ENCODE assay signal across 1 cellular context in genomic region chr5:57494104-57495098, GRCh38.
A peak's percentile ranks its signal among the peaks of the same experiment; 100 is the strongest.
TF ChIP-seq lines count a peak whose summit lies in the region.

No MANE protein-coding gene starts in this region.

TF ChIP-seq in K562, 482 proteins besides CTCF, POLR2A, EP300 and RAD21 (continued from another document and continues in another):
- TF ChIP-seq BCL6 (CRISPR knock-in tag; IDR thresholded peaks at IDR 0.05) (no peak), MLX (CRISPR knock-in tag; conservative IDR thresholded peaks at IDR 0.05) (no peak), TOE1 (IDR thresholded peaks at IDR 0.05; ENCODE audit: borderline replicate concordance) (no peak), TOE1 (CRISPR knock-in tag; IDR thresholded peaks at IDR 0.05; ENCODE audit: borderline replicate concordance, low read depth) (no peak), RFX7 (CRISPR knock-in tag; IDR thresholded peaks at IDR 0.05) (no peak), ZNF75A (CRISPR knock-in tag; IDR thresholded peaks at IDR 0.05) (no peak), ETV1 (tag; conservative IDR thresholded peaks at IDR 0.05; ENCODE audit: low read depth) (no peak), MGA (IDR thresholded peaks at IDR 0.05) (0 out of 2 replicates have a peak, but pooled peaks have one; percentile 24), NKRF (IDR thresholded peaks at IDR 0.05; ENCODE audit: borderline replicate concordance) (no peak), ZNF584 (CRISPR knock-in tag; IDR thresholded peaks at IDR 0.05; ENCODE audit: low read depth) (no peak), TFAP4 (CRISPR knock-in tag; IDR thresholded peaks at IDR 0.05; ENCODE audit: borderline replicate concordance) (no peak), SFPQ (IDR thresholded peaks at IDR 0.05; ENCODE audit: low read depth, low read length) (no peak), TEAD1 (CRISPR knock-in tag; IDR thresholded peaks at IDR 0.05) (peak in 1 of 2 experiments; percentile 76; a peak in 1 of 4 replicates), ZNF449 (CRISPR knock-in tag; IDR thresholded peaks at IDR 0.05) (no peak), ZNF184 (CRISPR knock-in tag; IDR thresholded peaks at IDR 0.05) (no peak), PTBP1 (IDR thresholded peaks at IDR 0.05; ENCODE audit: low read depth, low read length) (no peak), ZBTB11 (CRISPR knock-in tag; IDR thresholded peaks at IDR 0.05) (no peak), TRIM28 (IDR thresholded peaks at IDR 0.05) (no peak), ZBTB9 (CRISPR knock-in tag; IDR thresholded peaks at IDR 0.05) (no peak), SMARCB1 (IDR thresholded peaks at IDR 0.05; ENCODE audit: insufficient read length, low read depth) (no peak), ZNF263 (CRISPR knock-in tag; IDR thresholded peaks at IDR 0.05; ENCODE audit: borderline replicate concordance) (no peak), CHD1 (IDR thresholded peaks at IDR 0.05; ENCODE audit: low read length) (no peak), KDM4B (IDR thresholded peaks at IDR 0.05; ENCODE audit: borderline replicate concordance in 2 of 2, low read depth in 1 of 2) (no peak), ZFP36 (IDR thresholded peaks at IDR 0.05; ENCODE audit: low read depth, low read length, partially characterized antibody) (no peak)
